Comparison of ENCODE assay signal across 1 cellular context in genomic region chr2:240921319-240922233, GRCh38.
TF ChIP-seq lines count a peak whose summit lies in the region.

No MANE protein-coding gene starts in this region.

TF ChIP-seq in HCT116, 20 proteins besides CTCF, POLR2A, EP300 and RAD21 (continued from another document):
- TF ChIP-seq REST (IDR thresholded peaks at IDR 0.05; ENCODE audit: low read depth) (no peak), ZNF274 (IDR thresholded peaks at IDR 0.05; ENCODE audit: low read depth, low read length) (no peak), TCF7L2 (IDR thresholded peaks at IDR 0.05; ENCODE audit: borderline replicate concordance, extremely low read depth, insufficient read depth, insufficient read length) (no peak), MAX (IDR thresholded peaks at IDR 0.05) (no peak), SIN3A (IDR thresholded peaks at IDR 0.05; ENCODE audit: low read depth) (no peak), EGR1 (IDR thresholded peaks at IDR 0.05; ENCODE audit: low read depth) (no peak), JUND (IDR thresholded peaks at IDR 0.05) (no peak), SRF (IDR thresholded peaks at IDR 0.05; ENCODE audit: low read depth) (no peak), EZH2 (IDR thresholded peaks at IDR 0.05) (no peak)
